Comparison of ENCODE assay signal across 12 cellular contexts in genomic region chr6:46098678-46099077, GRCh38. TPM values are rescaled to one million over a fixed set of nuclear protein-coding genes. Genes with fewer than 3 reads are reported as not detected.
DNase-seq lines count a peak whose midpoint lies in the region; ATAC-seq, FAIRE-seq and TF ChIP-seq lines count a peak whose summit lies in the region.
"Had no signal": no experiment of that assay in that cellular context is flagged by ENCODE, and none has a peak within 500 bp of the region (broad histone marks: within the 10 kb centered on the region; RNA-seq: fewer than 3 reads in every experiment).

No MANE protein-coding gene starts in this region.

- H3K27ac ChIP-seq in PC-3 (ENCODE audit: low read length) (no peak overlapping the region), stomach (peak overlapping the region in 1 of 5 donors; percentile 15)
- H3K27ac ChIP-seq: thoracic aorta had no signal

- CTCF ChIA-PET in PC-3 (lab: Charles Lee): no interaction called here
- CTCF ChIA-PET in activated naive CD4-positive, alpha-beta T cell treated with anti-CD3 and anti-CD28 coated beads, Interleukin-2, amount 10 ng/mL, durations not matched to agents 7 days and 5 days (lab: Charles Lee): no interaction called here

- no peaks in the 10 kb centered on the region for H3K36me3 Mint-ChIP-seq in activated naive CD4-positive, alpha-beta T cell treated with anti-CD3 and anti-CD28 coated beads, Interleukin-2, amount 10 ng/mL, durations not matched to agents 7 days and 5 days
- H3K36me3 Mint-ChIP-seq in activated T-helper 17 cell treated with anti-CD3 and anti-CD28 coated beads, Interleukin-2, amount 50 U/mL, for 72 hours (ENCODE audit: low read depth): no peaks in the 10 kb centered on the region

- H3K4me2 ChIP-seq in PC-3 (ENCODE audit: low read length): no peak overlapping the region

- H3K27ac Mint-ChIP-seq in activated naive CD4-positive, alpha-beta T cell treated with anti-CD3 and anti-CD28 coated beads, Interleukin-2, amount 10 ng/mL, durations not matched to agents 7 days and 5 days: no peak overlapping the region
- no peak overlapping the region for H3K27ac Mint-ChIP-seq in activated T-helper 17 cell treated with anti-CD3 and anti-CD28 coated beads, Interleukin-2, amount 50 U/mL, for 72 hours

- no peak overlapping the region for H3K9ac ChIP-seq in PC-3 (ENCODE audit: low read length)

- no peak overlapping the region for H3K4me3 ChIP-seq in PC-3 (ENCODE audit: low read length)
- H3K4me3 ChIP-seq in stomach: no peak overlapping the region
- H3K4me3 ChIP-seq: thoracic aorta had no signal

- no peaks in the 10 kb centered on the region for H3K27me3 Mint-ChIP-seq in activated naive CD4-positive, alpha-beta T cell treated with anti-CD3 and anti-CD28 coated beads, Interleukin-2, amount 10 ng/mL, durations not matched to agents 7 days and 5 days
- H3K27me3 Mint-ChIP-seq in activated T-helper 17 cell treated with anti-CD3 and anti-CD28 coated beads, Interleukin-2, amount 50 U/mL, for 72 hours: peaks cover 1% of the 10 kb centered on the region

- 29 to 50% (median 36%) methylated on average over 4 of the region's 4 CpGs for WGBS in stomach, 5 donors

- no peak for FAIRE-seq in D721Med (lab: Jason Lieb, UNC)

- BruUV-seq in PC-3 (replicated peaks; lab: Mats Ljungman, UMichigan): no TSS peak

- no peaks in the 10 kb centered on the region for H3K79me2 ChIP-seq in PC-3 (ENCODE audit: low read length)

- no peaks in the 10 kb centered on the region for H3K9me3 ChIP-seq in PC-3 (ENCODE audit: low read length)
- peaks cover 5 to 23% (median 13%) of the 10 kb centered on the region in 4 donors for H3K9me3 ChIP-seq in stomach

- peak; percentile 39 for DNase-seq in LoVo (ENCODE audit: low spot score)
- DNase-seq in PC-3: peak; percentile 43
- DNase-seq in hypothalamus (lab: John Stamatoyannopoulos, UW): peak in 46 of 51 donors; percentile 2 to 86 (median 50)
- peak; percentile 82 for DNase-seq in stomach
- no peak for DNase-seq in D721Med (ENCODE audit: insufficient read length, low spot score)
- DNase-seq in activated effector memory CD4-positive, alpha-beta T cell treated with anti-CD3 and anti-CD28 coated beads, Interleukin-2, amount 50 U/mL, for 16 hours: no peak
- DNase-seq in activated naive CD4-positive, alpha-beta T cell treated with anti-CD3 and anti-CD28 coated beads, Interleukin-2, amount 10 ng/mL, durations not matched to agents 7 days and 5 days: no peak
- DNase-seq: aorta, OCI-M1 had no signal

- H3F3A ChIP-seq in PC-3 (ENCODE audit: low read length, unreplicated experiment): no peaks in the 10 kb centered on the region

- no peak for TF ChIP-seq CTCF in PC-3 (conservative IDR thresholded peaks at IDR 0.05; ENCODE audit: low read depth, low read length)
- no peak for TF ChIP-seq CTCF in stomach (IDR thresholded peaks at IDR 0.05)
- TF ChIP-seq CTCF in D721Med (IDR thresholded peaks at IDR 0.05; ENCODE audit: insufficient read depth, missing control alignments): no peak

- ATAC-seq in PC-3: peak; percentile 33; the same call in 1 of the 2 replicates
- no peak for ATAC-seq in activated T-helper 17 cell treated with anti-CD3 and anti-CD28 coated beads, Interleukin-2, amount 50 U/mL, for 72 hours (replicated peaks)
- ATAC-seq: activated CD4-positive, CD25-positive, alpha-beta regulatory T cell treated with anti-CD3 and anti-CD28 coated beads, Interleukin-2, amount 50 U/mL, for 24 hours had no signal

- intact Hi-C loops in PC-3 (cut with micrococcal nuclease) (no loop called here), stomach (cut with DNase I; ENCODE audit: low total_unique reads) (loop anchor here (10.0 kb wide), 1 partner anchor 306 kb away; no protein-coding TSS in a partner anchor)

- H3K4me1 Mint-ChIP-seq in activated naive CD4-positive, alpha-beta T cell treated with anti-CD3 and anti-CD28 coated beads, Interleukin-2, amount 10 ng/mL, durations not matched to agents 7 days and 5 days: no peaks in the 10 kb centered on the region
- no peaks in the 10 kb centered on the region for H3K4me1 Mint-ChIP-seq in activated T-helper 17 cell treated with anti-CD3 and anti-CD28 coated beads, Interleukin-2, amount 50 U/mL, for 72 hours

- no peak overlapping the region for H3K4me3 Mint-ChIP-seq in activated naive CD4-positive, alpha-beta T cell treated with anti-CD3 and anti-CD28 coated beads, Interleukin-2, amount 10 ng/mL, durations not matched to agents 7 days and 5 days
- H3K4me3 Mint-ChIP-seq in activated T-helper 17 cell treated with anti-CD3 and anti-CD28 coated beads, Interleukin-2, amount 50 U/mL, for 72 hours: no peak overlapping the region

- H3K36me3 ChIP-seq in PC-3 (ENCODE audit: low read depth, low read length) (no peaks in the 10 kb centered on the region), stomach (no peaks in the 10 kb centered on the region)
- H3K36me3 ChIP-seq: thoracic aorta had no signal

- no peaks in the 10 kb centered on the region for H3K9me2 ChIP-seq in PC-3 (replicated peaks; ENCODE audit: low read length)

- H3K27me3 ChIP-seq in PC-3 (ENCODE audit: low read length) (peaks cover 2% of the 10 kb centered on the region; the same call in 1 of the 2 replicates), stomach (no peaks in the 10 kb centered on the region)

- H4K20me1 ChIP-seq in PC-3 (ENCODE audit: low read length): no peaks in the 10 kb centered on the region

- no peak overlapping the region for H2AFZ ChIP-seq in PC-3 (ENCODE audit: low read length)

- no peak for TF ChIP-seq EP300 in stomach (IDR thresholded peaks at IDR 0.05)

- POLR2A ChIA-PET in PC-3 (lab: Charles Lee; ENCODE audit: unreplicated experiment): interaction anchor here (0.5 kb wide), 1 partner anchor 40 kb away, joined by 3 read pairs; no protein-coding TSS in a partner anchor

- TF ChIP-seq POLR2A in stomach (IDR thresholded peaks at IDR 0.05): no peak

- H3K4me1 ChIP-seq in PC-3 (ENCODE audit: insufficient read depth, low read length) (no peaks in the 10 kb centered on the region), stomach (peaks cover 0 to 14% (median 3%) of the 10 kb centered on the region in 4 donors)

- peaks cover 11% of the 10 kb centered on the region for H3K9me3 Mint-ChIP-seq in activated naive CD4-positive, alpha-beta T cell treated with anti-CD3 and anti-CD28 coated beads, Interleukin-2, amount 10 ng/mL, durations not matched to agents 7 days and 5 days
- peaks cover 3% of the 10 kb centered on the region for H3K9me3 Mint-ChIP-seq in activated T-helper 17 cell treated with anti-CD3 and anti-CD28 coated beads, Interleukin-2, amount 50 U/mL, for 72 hours

RNA-seq across cellular contexts. Expression of gene ENPP4, which starts 31.1 kb away (rescaled TPM):
- total RNA-seq in PC-3 (2014; rRNA removed) (2.8 and 5.1 TPM in 2 replicates), stomach (10 to 100 TPM in 3 of 5 donors, 1 to 10 TPM in 2; 2.6 to 24.6 (median 13.8) TPM)
- 1 to 10 TPM; 2.3 to 4.7 (median 3.8) TPM for polyA plus RNA-seq in stomach
- 1 to 10 TPM; 7.4 to 9.1 TPM for total RNA-seq in activated T-helper 17 cell treated with anti-CD3 and anti-CD28 coated beads, Interleukin-2, amount 50 U/mL, for 72 hours

Comparison
In these comparisons a context has a peak if more than half of its experiments do, and no peak if none do; other contexts are left out.
1. DNase-seq: peak in LoVo (single experiment), PC-3 (single experiment), hypothalamus (46 of 51) and stomach (single experiment); none in D721Med (single experiment), activated effector memory CD4-positive, alpha-beta T cell treated with anti-CD3 and anti-CD28 coated beads, Interleukin-2, amount 50 U/mL, for 16 hours (single experiment) and activated naive CD4-positive, alpha-beta T cell treated with anti-CD3 and anti-CD28 coated beads, Interleukin-2, amount 10 ng/mL, durations not matched to agents 7 days and 5 days (single experiment).